In genomic region chr5:139014726-139015125, GRCh38 we compare ENCODE assay signal across 15 cellular contexts.
DNase-seq lines count a peak whose midpoint lies in the region; ATAC-seq and TF ChIP-seq lines count a peak whose summit lies in the region.
"Had no signal": no experiment of that assay in that cellular context is flagged by ENCODE, and none has a peak within 500 bp of the region (broad histone marks: within the 10 kb centered on the region; RNA-seq: fewer than 3 reads in every experiment).

No MANE protein-coding gene starts in this region.

- H3K4me1 ChIP-seq in ACC112 (ENCODE audit: control insufficient read depth, insufficient read depth, low read length, unreplicated experiment) (peaks cover 14% of the 10 kb centered on the region), body of pancreas (no peaks in the 10 kb centered on the region)
- H3K4me1 ChIP-seq: stomach had no signal

- no peaks in the 10 kb centered on the region for H3K27me3 Mint-ChIP-seq in activated T-cell treated with anti-CD3 and anti-CD28 coated beads, Interleukin-2, amount 50 U/mL, for 72 hours (ENCODE audit: low read depth)
- H3K27me3 Mint-ChIP-seq: IgD-negative memory B cell had no signal

- H3K9me3 ChIP-seq in body of pancreas: no peaks in the 10 kb centered on the region
- H3K9me3 ChIP-seq: stomach had no signal

- WGBS in body of pancreas, 2 donors: 62 to 71% methylated on average over 4 of the region's 4 CpGs

- peak; percentile 31 for DNase-seq in HT-29 (ENCODE audit: low spot score)
- peak in 2 of 4 donors; percentile 16 to 33 for DNase-seq in body of pancreas
- no peak for DNase-seq in left lobe of liver (ENCODE audit: low spot score)
- no peak for DNase-seq in NCI-H748 treated with DMSO at 0.1 percent for 48 hours (lab: John Stamatoyannopoulos, UW)
- DNase-seq in activated T-cell treated with anti-CD3 and anti-CD28 coated beads, Interleukin-2, amount 50 U/mL, for 72 hours: no peak
- DNase-seq: activated CD8-positive, alpha-beta memory T cell treated with anti-CD3 and anti-CD28 coated beads, Interleukin-2, amount 50 U/mL, for 4 hours; islet precursor cell; occipital lobe; OCI-M1; stomach; WERI-Rb-1 had no signal

- no peak for TF ChIP-seq CTCF in body of pancreas (IDR thresholded peaks at IDR 0.05)

- no peak overlapping the region for H2AFZ ChIP-seq in ACC112 (ENCODE audit: low read length, unreplicated experiment)

- peaks cover 4 to 10% of the 10 kb centered on the region in 2 donors for H3K36me3 Mint-ChIP-seq in activated T-cell treated with anti-CD3 and anti-CD28 coated beads, Interleukin-2, amount 50 U/mL, for 72 hours (ENCODE audit: insufficient read depth in 2 of 2)

- H3K79me2 ChIP-seq in ACC112 (ENCODE audit: control insufficient read depth, insufficient read depth, low read length, unreplicated experiment): no peaks in the 10 kb centered on the region

- TF ChIP-seq POLR2A in body of pancreas (IDR thresholded peaks at IDR 0.05): no peak

- H3K4me1 Mint-ChIP-seq in activated T-cell treated with anti-CD3 and anti-CD28 coated beads, Interleukin-2, amount 50 U/mL, for 72 hours (ENCODE audit: low read depth): no peaks in the 10 kb centered on the region
- H3K4me1 Mint-ChIP-seq: IgD-negative memory B cell had no signal

- ATAC-seq in body of pancreas: peak; percentile 68
- peak; percentile 58 for ATAC-seq in left lobe of liver
- ATAC-seq in GM18870 (IDR thresholded peaks at IDR 0.05; ENCODE audit: unreplicated experiment): no peak
- ATAC-seq in activated T-cell treated with anti-CD3 and anti-CD28 coated beads, Interleukin-2, amount 50 U/mL, for 72 hours (replicated peaks in 1 of 2): no peak
- no peak for ATAC-seq in GM18909 (IDR thresholded peaks at IDR 0.05; ENCODE audit: poor library complexity, unreplicated experiment)

- H3K9me3 Mint-ChIP-seq in activated T-cell treated with anti-CD3 and anti-CD28 coated beads, Interleukin-2, amount 50 U/mL, for 72 hours: peaks cover 0 to 2% of the 10 kb centered on the region in 2 donors
- H3K9me3 Mint-ChIP-seq: IgD-negative memory B cell had no signal

- intact Hi-C loops in body of pancreas (cut with DNase I): no loop called here

- no peak overlapping the region for H3K27ac Mint-ChIP-seq in activated T-cell treated with anti-CD3 and anti-CD28 coated beads, Interleukin-2, amount 50 U/mL, for 72 hours
- H3K27ac Mint-ChIP-seq: IgD-negative memory B cell had no signal

- H3K36me3 ChIP-seq in ACC112 (ENCODE audit: insufficient read depth, low read length) (peaks cover 22% of the 10 kb centered on the region), body of pancreas (replicated peaks in 1 of 2; ENCODE audit: insufficient read depth in 1 of 2, low read depth in 2 of 2) (peaks cover 0 to 3% of the 10 kb centered on the region in 2 donors)

- H3K27me3 ChIP-seq in ACC112 (ENCODE audit: insufficient read depth, low read length) (no peaks in the 10 kb centered on the region), body of pancreas (no peaks in the 10 kb centered on the region)
- H3K27me3 ChIP-seq: stomach had no signal

- H3K4me3 Mint-ChIP-seq in activated T-cell treated with anti-CD3 and anti-CD28 coated beads, Interleukin-2, amount 50 U/mL, for 72 hours: no peak overlapping the region
- H3K4me3 Mint-ChIP-seq: IgD-negative memory B cell had no signal

- peak overlapping the region; percentile 27; the same call in 1 of the 2 replicates for H3K27ac ChIP-seq in ACC112 (ENCODE audit: low read depth, low read length)
- no peak overlapping the region for H3K27ac ChIP-seq in body of pancreas
- H3K27ac ChIP-seq: stomach, WERI-Rb-1 had no signal

- H3K4me3 ChIP-seq in ACC112 (ENCODE audit: low read depth, low read length) (no peak overlapping the region), body of pancreas (no peak overlapping the region)
- H3K4me3 ChIP-seq: stomach had no signal

Comparison
In these comparisons a context has a peak if more than half of its experiments do, and no peak if none do; other contexts are left out.
1. ATAC-seq: peak in body of pancreas (single experiment) and left lobe of liver (single experiment); none in GM18870 (single experiment), activated T-cell treated with anti-CD3 and anti-CD28 coated beads, Interleukin-2, amount 50 U/mL, for 72 hours (0 of 2) and GM18909 (single experiment).